In the genomic region with DNA sequence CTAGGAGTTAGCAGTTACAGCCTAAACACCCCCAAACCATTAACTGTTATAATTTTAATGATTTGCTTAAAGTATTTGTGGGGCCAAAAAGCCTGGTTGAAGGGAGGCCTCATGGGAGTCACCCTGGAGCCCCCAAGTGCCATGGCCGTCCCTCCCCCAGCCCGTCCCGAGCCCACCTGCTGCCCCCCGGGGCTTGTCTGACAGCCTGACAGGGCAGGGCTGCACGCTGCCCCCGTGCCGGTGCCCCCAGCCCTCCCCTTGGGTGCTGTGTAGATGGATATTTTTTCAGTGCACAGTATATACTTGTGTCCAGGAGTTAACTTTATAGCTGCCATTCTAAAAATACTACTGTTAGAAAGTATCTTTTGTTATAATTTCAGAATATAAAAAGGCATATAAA, we compare ENCODE assay signal across 20 cellular contexts.
"Had no signal": no experiment of that assay in that cellular context is flagged by ENCODE, and none has a peak within 500 bp of the region (broad histone marks: within the 10 kb centered on the region; RNA-seq: fewer than 3 reads in every experiment).

No MANE protein-coding gene starts in this region.

- H3K27me3 ChIP-seq: foreskin keratinocyte, heart left ventricle, neutrophil, suprapubic skin, tibial artery, upper lobe of right lung, vagina had no signal

- H3K4me3 Mint-ChIP-seq: endodermal cell; naive thymus-derived CD8-positive, alpha-beta T cell had no signal

- H3K4me1 ChIP-seq: foreskin keratinocyte, upper lobe of right lung, vagina had no signal

- H3K9me3 Mint-ChIP-seq: endodermal cell; naive thymus-derived CD8-positive, alpha-beta T cell had no signal

- DNase-seq: effector CD4-positive, alpha-beta T cell; erythroblast; foreskin keratinocyte; hypothalamus; kidney glomerular epithelial cell; mucosa of descending colon; naive thymus-derived CD8-positive, alpha-beta T cell; stimulated activated naive CD4-positive, alpha-beta T cell; tibial artery had no signal

- FAIRE-seq: endothelial cell of umbilical vein, islet of Langerhans had no signal

- H3K9me3 ChIP-seq: heart left ventricle, mucosa of descending colon, neutrophil, suprapubic skin, tibial artery, upper lobe of right lung, vagina had no signal

- ATAC-seq: foreskin keratinocyte; heart left ventricle; mucosa of descending colon; naive thymus-derived CD8-positive, alpha-beta T cell; sciatic nerve; upper lobe of right lung had no signal

- H3K27ac ChIP-seq: foreskin keratinocyte, neutrophil, skin epidermis, suprapubic skin, upper lobe of right lung, vagina had no signal

- H3K4me3 ChIP-seq: coronary artery, heart left ventricle, mucosa of descending colon, skin epidermis, suprapubic skin, tibial artery, upper lobe of right lung, vagina had no signal

- H3K27me3 Mint-ChIP-seq: naive thymus-derived CD8-positive, alpha-beta T cell had no signal
